2 cellular contexts compared by ENCODE assay signal in the genomic region with DNA sequence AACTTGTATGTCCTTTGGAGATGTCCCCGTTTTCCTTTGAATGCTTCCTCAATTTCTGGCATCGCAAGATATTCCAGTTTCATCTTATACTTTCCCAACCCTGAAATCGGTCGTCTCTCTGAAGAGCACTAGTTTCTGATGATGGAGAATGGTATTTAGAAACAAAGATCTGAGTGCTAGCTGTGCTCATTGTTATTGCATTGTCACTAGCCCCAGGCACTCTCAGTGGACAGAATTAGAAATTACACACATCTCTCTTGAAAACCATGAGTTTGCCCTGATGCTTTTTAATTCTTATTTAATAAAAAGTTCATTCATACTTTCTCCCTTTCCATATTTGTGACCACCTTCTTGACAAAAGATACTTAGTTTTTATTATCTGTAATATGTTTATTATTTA.
TF ChIP-seq lines count a peak whose summit lies in the region.

No MANE protein-coding gene starts in this region.

TF ChIP-seq in SK-N-SH, 30 proteins besides CTCF, POLR2A, EP300 and RAD21 (continued from another document):
- TF ChIP-seq, protein P1, sequence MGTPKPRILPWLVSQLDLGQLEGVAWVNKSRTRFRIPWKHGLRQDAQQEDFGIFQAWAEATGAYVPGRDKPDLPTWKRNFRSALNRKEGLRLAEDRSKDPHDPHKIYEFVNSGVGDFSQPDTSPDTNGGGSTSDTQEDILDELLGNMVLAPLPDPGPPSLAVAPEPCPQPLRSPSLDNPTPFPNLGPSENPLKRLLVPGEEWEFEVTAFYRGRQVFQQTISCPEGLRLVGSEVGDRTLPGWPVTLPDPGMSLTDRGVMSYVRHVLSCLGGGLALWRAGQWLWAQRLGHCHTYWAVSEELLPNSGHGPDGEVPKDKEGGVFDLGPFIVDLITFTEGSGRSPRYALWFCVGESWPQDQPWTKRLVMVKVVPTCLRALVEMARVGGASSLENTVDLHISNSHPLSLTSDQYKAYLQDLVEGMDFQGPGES (IDR thresholded peaks at IDR 0.05; ENCODE audit: low read depth, low read length): no peak
- TF ChIP-seq FOXJ3 (CRISPR knock-in tag; IDR thresholded peaks at IDR 0.05): no peak
- TF ChIP-seq, protein P2, sequence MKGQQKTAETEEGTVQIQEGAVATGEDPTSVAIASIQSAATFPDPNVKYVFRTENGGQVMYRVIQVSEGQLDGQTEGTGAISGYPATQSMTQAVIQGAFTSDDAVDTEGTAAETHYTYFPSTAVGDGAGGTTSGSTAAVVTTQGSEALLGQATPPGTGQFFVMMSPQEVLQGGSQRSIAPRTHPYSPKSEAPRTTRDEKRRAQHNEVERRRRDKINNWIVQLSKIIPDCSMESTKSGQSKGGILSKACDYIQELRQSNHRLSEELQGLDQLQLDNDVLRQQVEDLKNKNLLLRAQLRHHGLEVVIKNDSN (IDR thresholded peaks at IDR 0.05; ENCODE audit: borderline replicate concordance, low read depth): no peak
- TF ChIP-seq, protein P3, sequence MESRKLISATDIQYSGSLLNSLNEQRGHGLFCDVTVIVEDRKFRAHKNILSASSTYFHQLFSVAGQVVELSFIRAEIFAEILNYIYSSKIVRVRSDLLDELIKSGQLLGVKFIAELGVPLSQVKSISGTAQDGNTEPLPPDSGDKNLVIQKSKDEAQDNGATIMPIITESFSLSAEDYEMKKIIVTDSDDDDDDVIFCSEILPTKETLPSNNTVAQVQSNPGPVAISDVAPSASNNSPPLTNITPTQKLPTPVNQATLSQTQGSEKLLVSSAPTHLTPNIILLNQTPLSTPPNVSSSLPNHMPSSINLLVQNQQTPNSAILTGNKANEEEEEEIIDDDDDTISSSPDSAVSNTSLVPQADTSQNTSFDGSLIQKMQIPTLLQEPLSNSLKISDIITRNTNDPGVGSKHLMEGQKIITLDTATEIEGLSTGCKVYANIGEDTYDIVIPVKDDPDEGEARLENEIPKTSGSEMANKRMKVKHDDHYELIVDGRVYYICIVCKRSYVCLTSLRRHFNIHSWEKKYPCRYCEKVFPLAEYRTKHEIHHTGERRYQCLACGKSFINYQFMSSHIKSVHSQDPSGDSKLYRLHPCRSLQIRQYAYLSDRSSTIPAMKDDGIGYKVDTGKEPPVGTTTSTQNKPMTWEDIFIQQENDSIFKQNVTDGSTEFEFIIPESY (IDR thresholded peaks at IDR 0.05; ENCODE audit: borderline replicate concordance, low read depth): no peak
- no peak for TF ChIP-seq RCOR1 (IDR thresholded peaks at IDR 0.05; ENCODE audit: low read length)
- no peak for TF ChIP-seq SMC3 (IDR thresholded peaks at IDR 0.05; ENCODE audit: low read depth, low read length)

TF ChIP-seq in SK-N-SH treated with all-trans-retinoic acid at 6 μM for 48 hours, 23 proteins besides CTCF, POLR2A, EP300 and RAD21 (continued from another document):
- TF ChIP-seq, protein P4, sequence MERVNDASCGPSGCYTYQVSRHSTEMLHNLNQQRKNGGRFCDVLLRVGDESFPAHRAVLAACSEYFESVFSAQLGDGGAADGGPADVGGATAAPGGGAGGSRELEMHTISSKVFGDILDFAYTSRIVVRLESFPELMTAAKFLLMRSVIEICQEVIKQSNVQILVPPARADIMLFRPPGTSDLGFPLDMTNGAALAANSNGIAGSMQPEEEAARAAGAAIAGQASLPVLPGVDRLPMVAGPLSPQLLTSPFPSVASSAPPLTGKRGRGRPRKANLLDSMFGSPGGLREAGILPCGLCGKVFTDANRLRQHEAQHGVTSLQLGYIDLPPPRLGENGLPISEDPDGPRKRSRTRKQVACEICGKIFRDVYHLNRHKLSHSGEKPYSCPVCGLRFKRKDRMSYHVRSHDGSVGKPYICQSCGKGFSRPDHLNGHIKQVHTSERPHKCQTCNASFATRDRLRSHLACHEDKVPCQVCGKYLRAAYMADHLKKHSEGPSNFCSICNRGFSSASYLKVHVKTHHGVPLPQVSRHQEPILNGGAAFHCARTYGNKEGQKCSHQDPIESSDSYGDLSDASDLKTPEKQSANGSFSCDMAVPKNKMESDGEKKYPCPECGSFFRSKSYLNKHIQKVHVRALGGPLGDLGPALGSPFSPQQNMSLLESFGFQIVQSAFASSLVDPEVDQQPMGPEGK (CRISPR knock-in tag; IDR thresholded peaks at IDR 0.05; ENCODE audit: borderline replicate concordance): no peak
- TF ChIP-seq TCF4 (CRISPR knock-in tag; IDR thresholded peaks at IDR 0.05; ENCODE audit: borderline replicate concordance): no peak
- TF ChIP-seq, protein P5, sequence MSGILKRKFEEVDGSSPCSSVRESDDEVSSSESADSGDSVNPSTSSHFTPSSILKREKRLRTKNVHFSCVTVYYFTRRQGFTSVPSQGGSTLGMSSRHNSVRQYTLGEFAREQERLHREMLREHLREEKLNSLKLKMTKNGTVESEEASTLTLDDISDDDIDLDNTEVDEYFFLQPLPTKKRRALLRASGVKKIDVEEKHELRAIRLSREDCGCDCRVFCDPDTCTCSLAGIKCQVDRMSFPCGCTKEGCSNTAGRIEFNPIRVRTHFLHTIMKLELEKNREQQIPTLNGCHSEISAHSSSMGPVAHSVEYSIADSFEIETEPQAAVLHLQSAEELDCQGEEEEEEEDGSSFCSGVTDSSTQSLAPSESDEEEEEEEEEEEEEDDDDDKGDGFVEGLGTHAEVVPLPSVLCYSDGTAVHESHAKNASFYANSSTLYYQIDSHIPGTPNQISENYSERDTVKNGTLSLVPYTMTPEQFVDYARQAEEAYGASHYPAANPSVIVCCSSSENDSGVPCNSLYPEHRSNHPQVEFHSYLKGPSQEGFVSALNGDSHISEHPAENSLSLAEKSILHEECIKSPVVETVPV (CRISPR knock-in tag; IDR thresholded peaks at IDR 0.05): no peak
- no peak for TF ChIP-seq ISL1 (CRISPR knock-in tag; IDR thresholded peaks at IDR 0.05)
- TF ChIP-seq, protein P6, sequence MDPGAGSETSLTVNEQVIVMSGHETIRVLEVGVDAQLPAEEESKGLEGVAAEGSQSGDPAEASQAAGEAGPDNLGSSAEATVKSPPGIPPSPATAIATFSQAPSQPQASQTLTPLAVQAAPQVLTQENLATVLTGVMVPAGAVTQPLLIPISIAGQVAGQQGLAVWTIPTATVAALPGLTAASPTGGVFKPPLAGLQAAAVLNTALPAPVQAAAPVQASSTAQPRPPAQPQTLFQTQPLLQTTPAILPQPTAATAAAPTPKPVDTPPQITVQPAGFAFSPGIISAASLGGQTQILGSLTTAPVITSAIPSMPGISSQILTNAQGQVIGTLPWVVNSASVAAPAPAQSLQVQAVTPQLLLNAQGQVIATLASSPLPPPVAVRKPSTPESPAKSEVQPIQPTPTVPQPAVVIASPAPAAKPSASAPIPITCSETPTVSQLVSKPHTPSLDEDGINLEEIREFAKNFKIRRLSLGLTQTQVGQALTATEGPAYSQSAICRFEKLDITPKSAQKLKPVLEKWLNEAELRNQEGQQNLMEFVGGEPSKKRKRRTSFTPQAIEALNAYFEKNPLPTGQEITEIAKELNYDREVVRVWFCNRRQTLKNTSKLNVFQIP (CRISPR knock-in tag; IDR thresholded peaks at IDR 0.05; ENCODE audit: borderline replicate concordance, low read depth): no peak
- TF ChIP-seq BACH2 (CRISPR knock-in tag; IDR thresholded peaks at IDR 0.05; ENCODE audit: borderline replicate concordance): no peak
- TF ChIP-seq ZFP30 (CRISPR knock-in tag; IDR thresholded peaks at IDR 0.05): no peak
- TF ChIP-seq ZNF70 (CRISPR knock-in tag; IDR thresholded peaks at IDR 0.05): no peak
- no peak for TF ChIP-seq RARB (CRISPR knock-in tag; IDR thresholded peaks at IDR 0.05)
- TF ChIP-seq ZFP3 (CRISPR knock-in tag; IDR thresholded peaks at IDR 0.05): no peak
- TF ChIP-seq ZC3H10 (CRISPR knock-in tag; IDR thresholded peaks at IDR 0.05): no peak
- TF ChIP-seq GLIS3 (CRISPR knock-in tag; IDR thresholded peaks at IDR 0.05): no peak
- TF ChIP-seq ARNTL (CRISPR knock-in tag; IDR thresholded peaks at IDR 0.05; ENCODE audit: borderline replicate concordance, low read depth): no peak
